Comparison of ENCODE assay signal across 21 cellular contexts in the genomic region with DNA sequence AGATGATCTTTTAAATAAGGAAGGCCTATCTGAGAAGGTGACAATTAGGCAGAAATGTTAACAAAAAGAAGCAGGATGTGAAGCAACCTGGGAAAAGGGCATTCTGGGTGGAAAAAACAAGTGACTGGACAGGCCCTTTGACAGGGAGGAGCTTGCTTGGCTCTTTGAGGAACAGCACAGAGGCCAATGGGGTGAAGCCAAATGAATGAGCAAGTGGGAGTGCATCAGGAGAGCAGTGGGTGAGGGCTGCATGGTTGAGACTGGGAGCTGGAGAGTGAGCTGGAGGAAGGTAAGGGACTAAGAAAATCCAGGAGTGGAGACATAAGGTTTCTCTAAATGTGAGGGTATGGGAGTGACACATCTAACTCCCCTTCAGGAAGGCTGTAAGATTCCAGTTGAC.
DNase-seq lines count a peak whose midpoint lies in the region; TF ChIP-seq lines count a peak whose summit lies in the region.
"Had no signal": no experiment of that assay in that cellular context is flagged by ENCODE, and none has a peak within 500 bp of the region (broad histone marks: within the 10 kb centered on the region; RNA-seq: fewer than 3 reads in every experiment).

No MANE protein-coding gene starts in this region.

- H3K4me2 ChIP-seq in H9 (ENCODE audit: insufficient read depth, insufficient read length, low read length) (no peak overlapping the region), neural progenitor cell (no peak overlapping the region), smooth muscle cell (no peak overlapping the region)
- H3K4me2 ChIP-seq: KMS-11 had no signal

- H3T11ph ChIP-seq in H9 (ENCODE audit: low read length) = no peak overlapping the region

- no peak overlapping the region for H2BK120ac ChIP-seq in H9 (ENCODE audit: low read depth, low read length, poor library complexity, severe bottlenecking)

- peaks cover 5 to 7% of the 10 kb centered on the region in 2 experiments; a peak in 3 of 4 replicates for H3K4me1 Mint-ChIP-seq in H9
- peaks cover 5% of the 10 kb centered on the region for H3K4me1 Mint-ChIP-seq in neural progenitor cell

- intact Hi-C loops in esophagus muscularis mucosa (cut with DNase I) = no loop called here

- H3K27me3 Mint-ChIP-seq in H9 (ENCODE audit: low read depth) (no peaks in the 10 kb centered on the region), neural progenitor cell (ENCODE audit: insufficient read depth, low read depth) (no peaks in the 10 kb centered on the region)

- H3K4me3 Mint-ChIP-seq in H9 (no peak overlapping the region), neural progenitor cell (no peak overlapping the region)
- H3K4me3 Mint-ChIP-seq: CD8-positive, alpha-beta T cell had no signal

- peak overlapping the region; percentile 56 for H3K18ac ChIP-seq in H9 (ENCODE audit: insufficient read length, low read depth, low read length)

- in situ Hi-C loops in HAP-1 (cut with MboI; ENCODE audit: low sequenced_read_pairs) = no loop called here

- no peak overlapping the region for H4K8ac ChIP-seq in H9 (replicated peaks; ENCODE audit: insufficient read length, low read depth, low read length)

- H3K36me3 Mint-ChIP-seq in H9 (ENCODE audit: insufficient read depth in 1 of 3, low read depth in 3 of 3) (no peaks in the 10 kb centered on the region), neural progenitor cell (no peaks in the 10 kb centered on the region)
- H3K36me3 Mint-ChIP-seq: CD8-positive, alpha-beta T cell had no signal

- peak; percentile 16 for DNase-seq in CD1c-positive myeloid dendritic cell (ENCODE audit: extremely low spot score)
- DNase-seq in H9 = no peak
- peak; percentile 57 for DNase-seq in esophagus muscularis mucosa (ENCODE audit: extremely low spot score)
- no peak for DNase-seq in neural progenitor cell (ENCODE audit: low spot score)
- no peak for DNase-seq in HAP-1 (ENCODE audit: low spot score in 2 of 2)
- DNase-seq in DMS79 treated with DMSO at 0.1 percent for 48 hours (lab: John Stamatoyannopoulos, UW) = no peak
- no peak for DNase-seq in smooth muscle cell (lab: John Stamatoyannopoulos, UW; ENCODE audit: unreplicated experiment)
- DNase-seq: C1 segment of cervical spinal cord; CD8-positive, alpha-beta T cell; DMS 273 treated with DMSO at 0.1 percent for 48 hours; GM23248; HCEC 1CT; IMR-90; MM.1S; NCI-H2029; NCI-H446; NCI-H524 treated with DMSO at 0.1 percent for 48 hours; PC-3; RPMI8226 had no signal

- H3K27me3 ChIP-seq in H9 (ENCODE audit: insufficient read depth, low read length) (no peaks in the 10 kb centered on the region), esophagus muscularis mucosa (no peaks in the 10 kb centered on the region), neural progenitor cell (no peaks in the 10 kb centered on the region), HAP-1 (ENCODE audit: low read depth) (no peaks in the 10 kb centered on the region), smooth muscle cell (ENCODE audit: low read depth) (no peaks in the 10 kb centered on the region)

- no peak overlapping the region for H2BK20ac ChIP-seq in H9 (ENCODE audit: low read depth, low read length, poor library complexity, severe bottlenecking)

- TF ChIP-seq CTCF in H9 (conservative IDR thresholded peaks at IDR 0.05) (no peak), esophagus muscularis mucosa (IDR thresholded peaks at IDR 0.05) (no peak), neural progenitor cell (IDR thresholded peaks at IDR 0.05) (no peak), smooth muscle cell (IDR thresholded peaks at IDR 0.05; ENCODE audit: borderline replicate concordance, insufficient read depth, poor library complexity, severe bottlenecking) (no peak)

- H3K9me3 ChIP-seq in H9 (ENCODE audit: control insufficient read depth, low read depth, low read length) (no peaks in the 10 kb centered on the region), esophagus muscularis mucosa (no peaks in the 10 kb centered on the region), neural progenitor cell (ENCODE audit: low read depth) (no peaks in the 10 kb centered on the region), HAP-1 (no peaks in the 10 kb centered on the region), smooth muscle cell (replicated peaks; ENCODE audit: low read depth) (no peaks in the 10 kb centered on the region)

- H3K4me3 ChIP-seq in esophagus muscularis mucosa = no peak overlapping the region
- H3K4me3 ChIP-seq in neural progenitor cell = no peak overlapping the region
- no peak overlapping the region for H3K4me3 ChIP-seq in HAP-1
- H3K4me3 ChIP-seq in smooth muscle cell = no peak overlapping the region
- H3K4me3 ChIP-seq: GM23248, SK-N-MC had no signal

- no peak overlapping the region for H3K23ac ChIP-seq in H9 (ENCODE audit: insufficient read length, low read depth, low read length)

- no peak overlapping the region for H2BK12ac ChIP-seq in H9 (ENCODE audit: insufficient read length, low read depth, low read length)

- H3K4me1 ChIP-seq in H9 (ENCODE audit: insufficient read depth, low read length) = peaks cover 5% of the 10 kb centered on the region; the same call in 1 of the 2 replicates
- peaks cover 0 to 4% (median 1%) of the 10 kb centered on the region in 4 donors for H3K4me1 ChIP-seq in esophagus muscularis mucosa
- H3K4me1 ChIP-seq in neural progenitor cell = no peaks in the 10 kb centered on the region
- H3K4me1 ChIP-seq in HAP-1 = peaks cover 3% of the 10 kb centered on the region; the same call in 1 of the 2 replicates
- no peaks in the 10 kb centered on the region for H3K4me1 ChIP-seq in smooth muscle cell (ENCODE audit: low read depth)

- H2AFZ ChIP-seq in H9 (ENCODE audit: low read length) = no peak overlapping the region
- H2AFZ ChIP-seq in neural progenitor cell (replicated peaks) = no peak overlapping the region
- H2AFZ ChIP-seq in smooth muscle cell (ENCODE audit: low read depth) = no peak overlapping the region
- H2AFZ ChIP-seq: GM23248 had no signal

- no peak for TF ChIP-seq POLR2A in esophagus muscularis mucosa (IDR thresholded peaks at IDR 0.05; ENCODE audit: low read depth)

- no peak overlapping the region for H3K56ac ChIP-seq in H9 (ENCODE audit: insufficient read length, low read depth, low read length)

- no peak overlapping the region for H3K4ac ChIP-seq in H9 (ENCODE audit: low read depth, low read length)

- H4K20me1 ChIP-seq in H9 (ENCODE audit: control insufficient read depth, insufficient read depth, insufficient read length) = no peaks in the 10 kb centered on the region
- H4K20me1 ChIP-seq in neural progenitor cell (ENCODE audit: low read depth) = no peaks in the 10 kb centered on the region
- H4K20me1 ChIP-seq in smooth muscle cell (ENCODE audit: low read depth) = no peaks in the 10 kb centered on the region

- H3K36me3 ChIP-seq in esophagus muscularis mucosa (no peaks in the 10 kb centered on the region), neural progenitor cell (no peaks in the 10 kb centered on the region), HAP-1 (replicated peaks) (no peaks in the 10 kb centered on the region), smooth muscle cell (ENCODE audit: low read depth) (no peaks in the 10 kb centered on the region)

- no peak overlapping the region for H2BK15ac ChIP-seq in H9 (ENCODE audit: low read depth, low read length)

- H3K79me2 ChIP-seq in H9 (ENCODE audit: insufficient read depth, low read length) (no peaks in the 10 kb centered on the region), neural progenitor cell (ENCODE audit: low read depth) (no peaks in the 10 kb centered on the region), smooth muscle cell (ENCODE audit: low read depth) (no peaks in the 10 kb centered on the region)

- H4K5ac ChIP-seq in H9 (ENCODE audit: insufficient read length, low read depth, low read length) = no peak overlapping the region

- no peaks in the 10 kb centered on the region for H3K79me1 ChIP-seq in H9 (ENCODE audit: insufficient read depth, low read depth, low read length, poor library complexity, severe bottlenecking)

- H3F3A ChIP-seq in neural progenitor cell (ENCODE audit: low read depth) = no peaks in the 10 kb centered on the region
- no peaks in the 10 kb centered on the region for H3F3A ChIP-seq in smooth muscle cell (ENCODE audit: low read depth)

- TF ChIP-seq EP300 in esophagus muscularis mucosa (IDR thresholded peaks at IDR 0.05) = no peak

- H4K91ac ChIP-seq in H9 (ENCODE audit: insufficient read length, low read depth, low read length) = no peak overlapping the region

- no peak overlapping the region for H3K9ac ChIP-seq in H9 (ENCODE audit: extremely low read depth, insufficient read length, low read length)
- H3K9ac ChIP-seq in neural progenitor cell = no peak overlapping the region
- H3K9ac ChIP-seq in smooth muscle cell (ENCODE audit: low read depth) = no peak overlapping the region
- H3K9ac ChIP-seq: GM23248, KMS-11 had no signal

- H3K27ac Mint-ChIP-seq in H9 (peak overlapping the region in 1 of 3 experiments; percentile 39; a peak in 1 of 7 replicates), neural progenitor cell (peak overlapping the region; percentile 10)
- H3K27ac Mint-ChIP-seq: CD8-positive, alpha-beta T cell had no signal

- H2AK5ac ChIP-seq in H9 (ENCODE audit: insufficient read length, low read length) = no peak overlapping the region

- no peak overlapping the region for H2BK5ac ChIP-seq in H9 (ENCODE audit: insufficient read length, low read length)

- no peaks in the 10 kb centered on the region for H3K23me2 ChIP-seq in H9 (ENCODE audit: insufficient read length, low read depth, low read length, poor library complexity, severe bottlenecking)

- H3K27ac ChIP-seq in H9 (ENCODE audit: insufficient read length, low read depth, low read length) = no peak overlapping the region
- H3K27ac ChIP-seq in esophagus muscularis mucosa (replicated peaks in 1 of 4) = no peak overlapping the region
- H3K27ac ChIP-seq in neural progenitor cell = no peak overlapping the region
- no peak overlapping the region for H3K27ac ChIP-seq in smooth muscle cell (ENCODE audit: low read depth)
- H3K27ac ChIP-seq: GM23248, KMS-11, SK-N-MC had no signal

- H3K9me3 Mint-ChIP-seq in H9 = no peaks in the 10 kb centered on the region
- H3K9me3 Mint-ChIP-seq in neural progenitor cell = no peaks in the 10 kb centered on the region

- H3K14ac ChIP-seq in H9 (ENCODE audit: insufficient read depth, low read length) = no peak overlapping the region

Comparison
In these comparisons a context has a peak if more than half of its experiments do, and no peak if none do; other contexts are left out.
1. DNase-seq: peak in CD1c-positive myeloid dendritic cell (single experiment) and esophagus muscularis mucosa (single experiment); none in H9 (single experiment), neural progenitor cell (single experiment), HAP-1 (0 of 2), DMS79 treated with DMSO at 0.1 percent for 48 hours (single experiment) and smooth muscle cell (single experiment).